ENCODE assay signal across 19 cellular contexts in genomic region chr17:27845264-27846041, GRCh38. TPM values are rescaled to one million over a fixed set of nuclear protein-coding genes. Genes with fewer than 3 reads are reported as not detected.
A peak's percentile ranks its signal among the peaks of the same experiment; 100 is the strongest.
DNase-seq lines count a peak whose midpoint lies in the region; ATAC-seq lines count a peak whose summit lies in the region.
"Had no signal": no experiment of that assay in that cellular context is flagged by ENCODE, and none has a peak within 500 bp of the region (broad histone marks: within the 10 kb centered on the region; RNA-seq: fewer than 3 reads in every experiment).

No MANE protein-coding gene starts in this region.

- H3K27me3 Mint-ChIP-seq in activated T-cell treated with anti-CD3 and anti-CD28 coated beads, Interleukin-2, amount 50 U/mL, for 4 hours (ENCODE audit: low read depth): no peaks in the 10 kb centered on the region
- H3K27me3 Mint-ChIP-seq in stimulated activated naive B cell treated with anti-CD40 and anti-IgM and Interleukin-4, amounts not matched to agents 10 μg/mL and 1 μg/mL and 100 μg/mL, for 72 hours: peaks cover 0 to 13% of the 10 kb centered on the region in 2 donors

- H3K4me3 Mint-ChIP-seq in activated T-cell treated with anti-CD3 and anti-CD28 coated beads, Interleukin-2, amount 50 U/mL, for 4 hours: peak overlapping the region; percentile 77
- peak overlapping the region; percentile 70 for H3K4me3 Mint-ChIP-seq in stimulated activated effector memory CD8-positive, alpha-beta T cell treated with anti-CD3 and anti-CD28 coated beads, Interleukin-12 subunit alpha, Interleukin-12 subunit beta, amount 100 ng/mL, for 72 hours
- H3K4me3 Mint-ChIP-seq in stimulated activated naive B cell treated with anti-CD40 and anti-IgM and Interleukin-4, amounts not matched to agents 10 μg/mL and 1 μg/mL and 100 μg/mL, for 72 hours: no peak overlapping the region

- intact Hi-C loops in left colon (cut with DNase I, micrococcal nuclease): no loop called here

- DNase-seq in activated T-cell treated with anti-CD3 and anti-CD28 coated beads, Interleukin-2, amount 50 U/mL, for 4 hours: no peak
- DNase-seq in activated T-cell treated with anti-CD3 and anti-CD28 coated beads for 4 hours: no peak
- DNase-seq in SW480 (ENCODE audit: low spot score): peak; percentile 4
- DNase-seq in left colon: no peak
- no peak for DNase-seq in stimulated activated effector memory CD8-positive, alpha-beta T cell treated with anti-CD3 and anti-CD28 coated beads, Interleukin-12 subunit alpha, Interleukin-12 subunit beta, amount 100 ng/mL, for 72 hours (ENCODE audit: low spot score in 2 of 2)
- DNase-seq in A172 (ENCODE audit: low spot score): no peak
- no peak for DNase-seq in stimulated activated naive B cell treated with anti-CD40 and anti-IgM and Interleukin-4, amounts not matched to agents 10 μg/mL and 1 μg/mL and 100 μg/mL, for 72 hours
- no peak for DNase-seq in amniotic stem cell (lab: John Stamatoyannopoulos, UW)
- DNase-seq: heart left ventricle, Karpas-422, mammary epithelial cell, NCI-H1417 treated with DMSO at 0.1 percent for 48 hours, NCI-H2171, NCI-H69, OCI-M1, SIG-M5, thyroid gland had no signal

- H3K9me3 Mint-ChIP-seq in activated T-cell treated with anti-CD3 and anti-CD28 coated beads, Interleukin-2, amount 50 U/mL, for 4 hours: peaks cover 3% of the 10 kb centered on the region
- no peaks in the 10 kb centered on the region for H3K9me3 Mint-ChIP-seq in stimulated activated effector memory CD8-positive, alpha-beta T cell treated with anti-CD3 and anti-CD28 coated beads, Interleukin-12 subunit alpha, Interleukin-12 subunit beta, amount 100 ng/mL, for 72 hours
- H3K9me3 Mint-ChIP-seq in stimulated activated naive B cell treated with anti-CD40 and anti-IgM and Interleukin-4, amounts not matched to agents 10 μg/mL and 1 μg/mL and 100 μg/mL, for 72 hours: no peaks in the 10 kb centered on the region

- H3K36me3 Mint-ChIP-seq in activated T-cell treated with anti-CD3 and anti-CD28 coated beads, Interleukin-2, amount 50 U/mL, for 4 hours (ENCODE audit: insufficient read depth): no peaks in the 10 kb centered on the region
- no peaks in the 10 kb centered on the region for H3K36me3 Mint-ChIP-seq in stimulated activated effector memory CD8-positive, alpha-beta T cell treated with anti-CD3 and anti-CD28 coated beads, Interleukin-12 subunit alpha, Interleukin-12 subunit beta, amount 100 ng/mL, for 72 hours
- no peaks in the 10 kb centered on the region for H3K36me3 Mint-ChIP-seq in stimulated activated naive B cell treated with anti-CD40 and anti-IgM and Interleukin-4, amounts not matched to agents 10 μg/mL and 1 μg/mL and 100 μg/mL, for 72 hours

- ATAC-seq in activated T-cell treated with anti-CD3 and anti-CD28 coated beads, Interleukin-2, amount 50 U/mL, for 4 hours: no peak
- peak; percentile 86 for ATAC-seq in left colon
- no peak for ATAC-seq in stimulated activated effector memory CD8-positive, alpha-beta T cell treated with anti-CD3 and anti-CD28 coated beads, Interleukin-12 subunit alpha, Interleukin-12 subunit beta, amount 100 ng/mL, for 72 hours
- no peak for ATAC-seq in stimulated activated naive B cell treated with anti-CD40 and anti-IgM and Interleukin-4, amounts not matched to agents 10 μg/mL and 1 μg/mL and 100 μg/mL, for 72 hours (replicated peaks)
- ATAC-seq: heart left ventricle had no signal

- H3K4me1 Mint-ChIP-seq in activated T-cell treated with anti-CD3 and anti-CD28 coated beads, Interleukin-2, amount 50 U/mL, for 4 hours (ENCODE audit: low read depth): peaks cover 24% of the 10 kb centered on the region
- H3K4me1 Mint-ChIP-seq in stimulated activated effector memory CD8-positive, alpha-beta T cell treated with anti-CD3 and anti-CD28 coated beads, Interleukin-12 subunit alpha, Interleukin-12 subunit beta, amount 100 ng/mL, for 72 hours: peaks cover 13% of the 10 kb centered on the region
- H3K4me1 Mint-ChIP-seq in stimulated activated naive B cell treated with anti-CD40 and anti-IgM and Interleukin-4, amounts not matched to agents 10 μg/mL and 1 μg/mL and 100 μg/mL, for 72 hours: peaks cover 12 to 16% of the 10 kb centered on the region in 2 donors

- peak overlapping the region; percentile 93 for H3K27ac Mint-ChIP-seq in stimulated activated effector memory CD8-positive, alpha-beta T cell treated with anti-CD3 and anti-CD28 coated beads, Interleukin-12 subunit alpha, Interleukin-12 subunit beta, amount 100 ng/mL, for 72 hours
- H3K27ac Mint-ChIP-seq in stimulated activated naive B cell treated with anti-CD40 and anti-IgM and Interleukin-4, amounts not matched to agents 10 μg/mL and 1 μg/mL and 100 μg/mL, for 72 hours: no peak overlapping the region

RNA-seq across cellular contexts. Expression of gene NOS2, which starts 45.1 kb away (rescaled TPM):
- total RNA-seq in activated T-cell treated with anti-CD3 and anti-CD28 coated beads, Interleukin-2, amount 50 U/mL, for 4 hours: not detected
- 10 to 100 TPM; 11.6 to 48.3 TPM for total RNA-seq in left colon
- total RNA-seq in A172 (2014; rRNA removed; shearing (Covaris generic)): 0.12 TPM in 1 of 2 replicates, not detected in the other
- total RNA-seq: mammary epithelial cell; renal cortical epithelial cell; T-helper 2 cell treated with Interferon-gamma antibody and Interleukin-4, amounts not matched to agents 100 ng/mL and 5 ng/mL, for 36 hours had no signal

RNA-seq across cellular contexts. Expression of gene LYRM9, which starts 47.7 kb away (rescaled TPM):
- 1 to 10 TPM in 1 of 3 donors, under 1 TPM in 2; 0.79 to 1.4 (median 0.91) TPM for total RNA-seq in activated T-cell treated with anti-CD3 and anti-CD28 coated beads, Interleukin-2, amount 50 U/mL, for 4 hours
- total RNA-seq in left colon: 1 to 10 TPM; 3.0 to 3.8 TPM
- total RNA-seq in A172 (2014; rRNA removed; shearing (Covaris generic)): 5.2 and 11.6 TPM in 2 replicates

Comparison
In these comparisons a context has a peak if more than half of its experiments do, and no peak if none do; other contexts are left out.
1. H3K4me3 Mint-ChIP-seq: peak in activated T-cell treated with anti-CD3 and anti-CD28 coated beads, Interleukin-2, amount 50 U/mL, for 4 hours (single experiment) and stimulated activated effector memory CD8-positive, alpha-beta T cell treated with anti-CD3 and anti-CD28 coated beads, Interleukin-12 subunit alpha, Interleukin-12 subunit beta, amount 100 ng/mL, for 72 hours (single experiment); none in stimulated activated naive B cell treated with anti-CD40 and anti-IgM and Interleukin-4, amounts not matched to agents 10 μg/mL and 1 μg/mL and 100 μg/mL, for 72 hours (0 of 2).
2. RNA of gene NOS2, which starts 45.1 kb away (total RNA-seq): 11.6 to 48.3 TPM in left colon; not detected in activated T-cell treated with anti-CD3 and anti-CD28 coated beads, Interleukin-2, amount 50 U/mL, for 4 hours and 0.12 TPM in A172; every median in the first group is over 10 times any median in the second.